1 cellular context compared by ENCODE assay signal in genomic region chr12:94754653-94755052, GRCh38.
TF ChIP-seq lines count a peak whose summit lies in the region.

No MANE protein-coding gene starts in this region.

TF ChIP-seq in liver, 16 proteins besides CTCF, POLR2A, EP300 and RAD21 (continued from another document):
- TF ChIP-seq JUND (IDR thresholded peaks at IDR 0.05) (no peak), NR2F2 (IDR thresholded peaks at IDR 0.05) (no peak)
